1 cellular context compared by ENCODE assay signal in the genomic region with DNA sequence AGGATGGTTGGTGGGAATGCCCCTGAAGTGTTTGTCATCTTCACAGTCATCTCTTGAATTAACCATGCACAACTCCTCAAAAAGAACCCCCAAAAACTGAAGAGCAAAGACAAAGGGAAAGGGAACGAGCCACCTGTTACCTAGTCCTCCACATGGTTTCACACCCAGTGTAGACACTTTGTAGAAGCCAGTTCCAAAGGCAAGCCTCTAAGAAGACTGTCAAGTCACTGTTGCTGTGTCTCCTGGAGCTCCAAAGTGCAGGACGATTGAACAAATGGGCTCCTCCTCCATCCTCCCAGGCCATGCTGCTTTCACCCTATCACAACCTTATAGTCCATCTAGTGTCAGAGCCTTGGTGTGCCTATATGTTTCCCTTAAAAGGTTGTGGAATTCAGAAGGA.
TF ChIP-seq lines count a peak whose summit lies in the region.

No MANE protein-coding gene starts in this region.

TF ChIP-seq in K562, 482 proteins besides CTCF, POLR2A, EP300 and RAD21 (continued from another document and continues in another):
- TF ChIP-seq, protein P1, sequence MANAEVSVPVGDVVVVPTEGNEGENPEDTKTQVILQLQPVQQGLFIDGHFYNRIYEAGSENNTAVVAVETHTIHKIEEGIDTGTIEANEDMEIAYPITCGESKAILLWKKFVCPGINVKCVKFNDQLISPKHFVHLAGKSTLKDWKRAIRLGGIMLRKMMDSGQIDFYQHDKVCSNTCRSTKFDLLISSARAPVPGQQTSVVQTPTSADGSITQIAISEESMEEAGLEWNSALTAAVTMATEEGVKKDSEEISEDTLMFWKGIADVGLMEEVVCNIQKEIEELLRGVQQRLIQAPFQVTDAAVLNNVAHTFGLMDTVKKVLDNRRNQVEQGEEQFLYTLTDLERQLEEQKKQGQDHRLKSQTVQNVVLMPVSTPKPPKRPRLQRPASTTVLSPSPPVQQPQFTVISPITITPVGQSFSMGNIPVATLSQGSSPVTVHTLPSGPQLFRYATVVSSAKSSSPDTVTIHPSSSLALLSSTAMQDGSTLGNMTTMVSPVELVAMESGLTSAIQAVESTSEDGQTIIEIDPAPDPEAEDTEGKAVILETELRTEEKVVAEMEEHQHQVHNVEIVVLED (CRISPR knock-in tag; IDR thresholded peaks at IDR 0.05): no peak
- no peak for TF ChIP-seq FOSL1 (tag; conservative IDR thresholded peaks at IDR 0.05)
- TF ChIP-seq HEY1 (CRISPR knock-in tag; IDR thresholded peaks at IDR 0.05; ENCODE audit: borderline replicate concordance): no peak
- no peak for TF ChIP-seq ETV1 (tag; conservative IDR thresholded peaks at IDR 0.05; ENCODE audit: low read depth)
- no peak for TF ChIP-seq TEAD2 (tag; IDR thresholded peaks at IDR 0.05)
- TF ChIP-seq, protein P2, sequence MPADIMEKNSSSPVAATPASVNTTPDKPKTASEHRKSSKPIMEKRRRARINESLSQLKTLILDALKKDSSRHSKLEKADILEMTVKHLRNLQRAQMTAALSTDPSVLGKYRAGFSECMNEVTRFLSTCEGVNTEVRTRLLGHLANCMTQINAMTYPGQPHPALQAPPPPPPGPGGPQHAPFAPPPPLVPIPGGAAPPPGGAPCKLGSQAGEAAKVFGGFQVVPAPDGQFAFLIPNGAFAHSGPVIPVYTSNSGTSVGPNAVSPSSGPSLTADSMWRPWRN (IDR thresholded peaks at IDR 0.05; ENCODE audit: low read depth): no peak
- no peak for TF ChIP-seq GABPB1 (CRISPR knock-in tag; IDR thresholded peaks at IDR 0.05)
- TF ChIP-seq EWSR1 (IDR thresholded peaks at IDR 0.05; ENCODE audit: borderline replicate concordance, low read depth, partially characterized antibody): no peak
- TF ChIP-seq RCOR1 (IDR thresholded peaks at IDR 0.05; ENCODE audit: borderline replicate concordance in 1 of 2, low read depth in 2 of 2, low read length in 2 of 2): peak in 1 of 2 experiments; percentile 41; a peak in 1 of 4 replicates
- TF ChIP-seq, protein P3, sequence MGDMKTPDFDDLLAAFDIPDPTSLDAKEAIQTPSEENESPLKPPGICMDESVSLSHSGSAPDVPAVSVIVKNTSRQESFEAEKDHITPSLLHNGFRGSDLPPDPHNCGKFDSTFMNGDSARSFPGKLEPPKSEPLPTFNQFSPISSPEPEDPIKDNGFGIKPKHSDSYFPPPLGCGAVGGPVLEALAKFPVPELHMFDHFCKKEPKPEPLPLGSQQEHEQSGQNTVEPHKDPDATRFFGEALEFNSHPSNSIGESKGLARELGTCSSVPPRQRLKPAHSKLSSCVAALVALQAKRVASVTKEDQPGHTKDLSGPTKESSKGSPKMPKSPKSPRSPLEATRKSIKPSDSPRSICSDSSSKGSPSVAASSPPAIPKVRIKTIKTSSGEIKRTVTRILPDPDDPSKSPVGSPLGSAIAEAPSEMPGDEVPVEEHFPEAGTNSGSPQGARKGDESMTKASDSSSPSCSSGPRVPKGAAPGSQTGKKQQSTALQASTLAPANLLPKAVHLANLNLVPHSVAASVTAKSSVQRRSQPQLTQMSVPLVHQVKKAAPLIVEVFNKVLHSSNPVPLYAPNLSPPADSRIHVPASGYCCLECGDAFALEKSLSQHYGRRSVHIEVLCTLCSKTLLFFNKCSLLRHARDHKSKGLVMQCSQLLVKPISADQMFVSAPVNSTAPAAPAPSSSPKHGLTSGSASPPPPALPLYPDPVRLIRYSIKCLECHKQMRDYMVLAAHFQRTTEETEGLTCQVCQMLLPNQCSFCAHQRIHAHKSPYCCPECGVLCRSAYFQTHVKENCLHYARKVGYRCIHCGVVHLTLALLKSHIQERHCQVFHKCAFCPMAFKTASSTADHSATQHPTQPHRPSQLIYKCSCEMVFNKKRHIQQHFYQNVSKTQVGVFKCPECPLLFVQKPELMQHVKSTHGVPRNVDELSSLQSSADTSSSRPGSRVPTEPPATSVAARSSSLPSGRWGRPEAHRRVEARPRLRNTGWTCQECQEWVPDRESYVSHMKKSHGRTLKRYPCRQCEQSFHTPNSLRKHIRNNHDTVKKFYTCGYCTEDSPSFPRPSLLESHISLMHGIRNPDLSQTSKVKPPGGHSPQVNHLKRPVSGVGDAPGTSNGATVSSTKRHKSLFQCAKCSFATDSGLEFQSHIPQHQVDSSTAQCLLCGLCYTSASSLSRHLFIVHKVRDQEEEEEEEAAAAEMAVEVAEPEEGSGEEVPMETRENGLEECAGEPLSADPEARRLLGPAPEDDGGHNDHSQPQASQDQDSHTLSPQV (IDR thresholded peaks at IDR 0.05): peak; percentile 81
- no peak for TF ChIP-seq NR1H2 (CRISPR knock-in tag; IDR thresholded peaks at IDR 0.05)
- TF ChIP-seq, protein P4, sequence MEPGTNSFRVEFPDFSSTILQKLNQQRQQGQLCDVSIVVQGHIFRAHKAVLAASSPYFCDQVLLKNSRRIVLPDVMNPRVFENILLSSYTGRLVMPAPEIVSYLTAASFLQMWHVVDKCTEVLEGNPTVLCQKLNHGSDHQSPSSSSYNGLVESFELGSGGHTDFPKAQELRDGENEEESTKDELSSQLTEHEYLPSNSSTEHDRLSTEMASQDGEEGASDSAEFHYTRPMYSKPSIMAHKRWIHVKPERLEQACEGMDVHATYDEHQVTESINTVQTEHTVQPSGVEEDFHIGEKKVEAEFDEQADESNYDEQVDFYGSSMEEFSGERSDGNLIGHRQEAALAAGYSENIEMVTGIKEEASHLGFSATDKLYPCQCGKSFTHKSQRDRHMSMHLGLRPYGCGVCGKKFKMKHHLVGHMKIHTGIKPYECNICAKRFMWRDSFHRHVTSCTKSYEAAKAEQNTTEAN (CRISPR knock-in tag; IDR thresholded peaks at IDR 0.05): no peak
- TF ChIP-seq ILK (tag; IDR thresholded peaks at IDR 0.05; ENCODE audit: borderline replicate concordance, low read depth): no peak
- TF ChIP-seq, protein P5, sequence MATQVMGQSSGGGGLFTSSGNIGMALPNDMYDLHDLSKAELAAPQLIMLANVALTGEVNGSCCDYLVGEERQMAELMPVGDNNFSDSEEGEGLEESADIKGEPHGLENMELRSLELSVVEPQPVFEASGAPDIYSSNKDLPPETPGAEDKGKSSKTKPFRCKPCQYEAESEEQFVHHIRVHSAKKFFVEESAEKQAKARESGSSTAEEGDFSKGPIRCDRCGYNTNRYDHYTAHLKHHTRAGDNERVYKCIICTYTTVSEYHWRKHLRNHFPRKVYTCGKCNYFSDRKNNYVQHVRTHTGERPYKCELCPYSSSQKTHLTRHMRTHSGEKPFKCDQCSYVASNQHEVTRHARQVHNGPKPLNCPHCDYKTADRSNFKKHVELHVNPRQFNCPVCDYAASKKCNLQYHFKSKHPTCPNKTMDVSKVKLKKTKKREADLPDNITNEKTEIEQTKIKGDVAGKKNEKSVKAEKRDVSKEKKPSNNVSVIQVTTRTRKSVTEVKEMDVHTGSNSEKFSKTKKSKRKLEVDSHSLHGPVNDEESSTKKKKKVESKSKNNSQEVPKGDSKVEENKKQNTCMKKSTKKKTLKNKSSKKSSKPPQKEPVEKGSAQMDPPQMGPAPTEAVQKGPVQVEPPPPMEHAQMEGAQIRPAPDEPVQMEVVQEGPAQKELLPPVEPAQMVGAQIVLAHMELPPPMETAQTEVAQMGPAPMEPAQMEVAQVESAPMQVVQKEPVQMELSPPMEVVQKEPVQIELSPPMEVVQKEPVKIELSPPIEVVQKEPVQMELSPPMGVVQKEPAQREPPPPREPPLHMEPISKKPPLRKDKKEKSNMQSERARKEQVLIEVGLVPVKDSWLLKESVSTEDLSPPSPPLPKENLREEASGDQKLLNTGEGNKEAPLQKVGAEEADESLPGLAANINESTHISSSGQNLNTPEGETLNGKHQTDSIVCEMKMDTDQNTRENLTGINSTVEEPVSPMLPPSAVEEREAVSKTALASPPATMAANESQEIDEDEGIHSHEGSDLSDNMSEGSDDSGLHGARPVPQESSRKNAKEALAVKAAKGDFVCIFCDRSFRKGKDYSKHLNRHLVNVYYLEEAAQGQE (CRISPR knock-in tag; IDR thresholded peaks at IDR 0.05; ENCODE audit: low read depth): no peak
- no peak for TF ChIP-seq FOXA3 (CRISPR knock-in tag; conservative IDR thresholded peaks at IDR 0.05 in 1 of 2, IDR thresholded peaks at IDR 0.05 in 1 of 2)
- no peak for TF ChIP-seq DNMT1 (IDR thresholded peaks at IDR 0.05)
- TF ChIP-seq HCFC1 (IDR thresholded peaks at IDR 0.05; ENCODE audit: low read depth, low read length): no peak
- TF ChIP-seq ZNF165 (CRISPR knock-in tag; IDR thresholded peaks at IDR 0.05; ENCODE audit: borderline replicate concordance): no peak
- TF ChIP-seq NR4A1 (CRISPR knock-in tag; IDR thresholded peaks at IDR 0.05): no peak
- no peak for TF ChIP-seq NR4A1 (tag; IDR thresholded peaks at IDR 0.05)
- TF ChIP-seq, protein P6, sequence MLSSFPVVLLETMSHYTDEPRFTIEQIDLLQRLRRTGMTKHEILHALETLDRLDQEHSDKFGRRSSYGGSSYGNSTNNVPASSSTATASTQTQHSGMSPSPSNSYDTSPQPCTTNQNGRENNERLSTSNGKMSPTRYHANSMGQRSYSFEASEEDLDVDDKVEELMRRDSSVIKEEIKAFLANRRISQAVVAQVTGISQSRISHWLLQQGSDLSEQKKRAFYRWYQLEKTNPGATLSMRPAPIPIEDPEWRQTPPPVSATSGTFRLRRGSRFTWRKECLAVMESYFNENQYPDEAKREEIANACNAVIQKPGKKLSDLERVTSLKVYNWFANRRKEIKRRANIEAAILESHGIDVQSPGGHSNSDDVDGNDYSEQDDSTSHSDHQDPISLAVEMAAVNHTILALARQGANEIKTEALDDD (IDR thresholded peaks at IDR 0.05): no peak
- TF ChIP-seq, protein P7, sequence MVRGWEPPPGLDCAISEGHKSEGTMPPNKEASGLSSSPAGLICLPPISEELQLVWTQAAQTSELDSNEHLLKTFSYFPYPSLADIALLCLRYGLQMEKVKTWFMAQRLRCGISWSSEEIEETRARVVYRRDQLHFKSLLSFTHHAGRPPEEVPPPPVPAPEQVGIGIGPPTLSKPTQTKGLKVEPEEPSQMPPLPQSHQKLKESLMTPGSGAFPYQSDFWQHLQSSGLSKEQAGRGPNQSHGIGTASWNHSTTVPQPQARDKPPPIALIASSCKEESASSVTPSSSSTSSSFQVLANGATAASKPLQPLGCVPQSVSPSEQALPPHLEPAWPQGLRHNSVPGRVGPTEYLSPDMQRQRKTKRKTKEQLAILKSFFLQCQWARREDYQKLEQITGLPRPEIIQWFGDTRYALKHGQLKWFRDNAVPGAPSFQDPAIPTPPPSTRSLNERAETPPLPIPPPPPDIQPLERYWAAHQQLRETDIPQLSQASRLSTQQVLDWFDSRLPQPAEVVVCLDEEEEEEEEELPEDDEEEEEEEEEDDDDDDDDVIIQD (CRISPR knock-in tag; IDR thresholded peaks at IDR 0.05): no peak
- TF ChIP-seq TAF1 (IDR thresholded peaks at IDR 0.05; ENCODE audit: control insufficient read depth, extremely low read depth, insufficient read depth, low read length, severe bottlenecking): no peak
- TF ChIP-seq ZNF76 (CRISPR knock-in tag; IDR thresholded peaks at IDR 0.05; ENCODE audit: borderline replicate concordance): 0 out of 2 replicates have a peak, but pooled peaks have one; percentile 25
- no peak for TF ChIP-seq RAD51 (IDR thresholded peaks at IDR 0.05; ENCODE audit: borderline replicate concordance, low read depth)
- no peak for TF ChIP-seq HNRNPH1 (optimal IDR thresholded peaks at IDR 0.05; ENCODE audit: low read depth, low read length)
- TF ChIP-seq RFX7 (CRISPR knock-in tag; IDR thresholded peaks at IDR 0.05): no peak
- TF ChIP-seq MCM5 (IDR thresholded peaks at IDR 0.05; ENCODE audit: low read depth): no peak
